In the genomic region with DNA sequence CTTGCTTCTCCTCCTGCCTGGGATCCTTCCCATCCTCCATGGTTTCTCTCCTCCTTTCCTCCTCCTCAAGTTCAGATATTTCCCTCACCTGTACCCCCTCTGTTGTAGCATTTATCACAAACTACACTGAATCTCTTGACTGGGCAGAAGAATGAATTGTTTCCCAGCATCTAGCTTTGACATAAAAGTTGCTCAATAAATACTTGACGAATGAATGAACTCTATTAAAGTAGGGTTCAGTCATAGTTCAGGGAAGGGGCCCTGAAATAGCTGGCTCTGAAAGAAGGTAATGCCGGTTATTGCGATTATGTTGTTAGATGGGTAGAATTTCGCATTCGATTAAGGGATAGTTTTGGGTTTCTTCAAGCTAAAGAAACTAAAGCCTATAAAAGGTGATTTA, we compare ENCODE assay signal across 13 cellular contexts. TPM values are rescaled to one million over a fixed set of nuclear protein-coding genes. Genes with fewer than 3 reads are reported as not detected.
DNase-seq lines count a peak whose midpoint lies in the region; ATAC-seq and TF ChIP-seq lines count a peak whose summit lies in the region.
"Had no signal": no experiment of that assay in that cellular context is flagged by ENCODE, and none has a peak within 500 bp of the region (broad histone marks: within the 10 kb centered on the region; RNA-seq: fewer than 3 reads in every experiment).

No MANE protein-coding gene starts in this region.

- POLR2A ChIA-PET in T-cell (lab: Charles Lee): interaction anchor here (0.6 to 1.0 kb wide), 2 partner anchors 14 to 35 kb away, joined by 7 to 8 read pairs; no protein-coding TSS in a partner anchor

- no peak for ATAC-seq in T-cell (replicated peaks in 1 of 4)
- ATAC-seq in GM21528 (IDR thresholded peaks at IDR 0.05; ENCODE audit: low FRiP score, unreplicated experiment): no peak

- H3K27ac Mint-ChIP-seq in T-helper 1 cell treated with Interleukin-12 subunit alpha and Interleukin-12 subunit beta and Interleukin-4 antibody, amounts not matched to agents 30 μg/mL and 1 μg/mL, for 36 hours: peak overlapping the region; percentile 93
- peak overlapping the region; percentile 95 for H3K27ac Mint-ChIP-seq in T-cell
- peak overlapping the region; percentile 61 for H3K27ac Mint-ChIP-seq in endothelial cell (ENCODE audit: unreplicated experiment)

- CTCF ChIA-PET in T-cell (lab: Charles Lee): interaction anchor here (1.2 to 1.4 kb wide), 2 partner anchors 9 to 11 kb away, joined by 3 read pairs; no protein-coding TSS in a partner anchor

- no peak for TF ChIP-seq CTCF in endothelial cell (IDR thresholded peaks at IDR 0.05; ENCODE audit: unreplicated experiment)

- H3K4me3 Mint-ChIP-seq in T-helper 1 cell treated with Interleukin-12 subunit alpha and Interleukin-12 subunit beta and Interleukin-4 antibody, amounts not matched to agents 30 μg/mL and 1 μg/mL, for 36 hours: peak overlapping the region; percentile 89
- H3K4me3 Mint-ChIP-seq in T-cell (peak overlapping the region; percentile 92 to 95 (median 92)), endothelial cell (ENCODE audit: unreplicated experiment) (peak overlapping the region; percentile 97)

- H3K9me3 Mint-ChIP-seq in T-helper 1 cell treated with Interleukin-12 subunit alpha and Interleukin-12 subunit beta and Interleukin-4 antibody, amounts not matched to agents 30 μg/mL and 1 μg/mL, for 36 hours: no peaks in the 10 kb centered on the region
- H3K9me3 Mint-ChIP-seq in T-cell (no peaks in the 10 kb centered on the region), endothelial cell (ENCODE audit: unreplicated experiment) (no peaks in the 10 kb centered on the region)
- H3K9me3 Mint-ChIP-seq: stimulated activated naive CD8-positive, alpha-beta T cell treated with anti-CD3 and anti-CD28 coated beads, Interleukin-15, Interleukin-2, amounts not matched to agents 100 ng/mL and 50 ng/mL, for 24 hours had no signal

- H3K27me3 Mint-ChIP-seq in T-helper 1 cell treated with Interleukin-12 subunit alpha and Interleukin-12 subunit beta and Interleukin-4 antibody, amounts not matched to agents 30 μg/mL and 1 μg/mL, for 36 hours (ENCODE audit: low read depth): no peaks in the 10 kb centered on the region
- H3K27me3 Mint-ChIP-seq in T-cell (peaks cover 0 to 8% of the 10 kb centered on the region in 2 donors), endothelial cell (ENCODE audit: unreplicated experiment) (peaks cover 20% of the 10 kb centered on the region)

- H3K4me1 Mint-ChIP-seq in T-helper 1 cell treated with Interleukin-12 subunit alpha and Interleukin-12 subunit beta and Interleukin-4 antibody, amounts not matched to agents 30 μg/mL and 1 μg/mL, for 36 hours (ENCODE audit: low read depth): peaks cover 55% of the 10 kb centered on the region
- H3K4me1 Mint-ChIP-seq in T-cell: peaks cover 45 to 54% (median 54%) of the 10 kb centered on the region in 3 donors
- peaks cover 48% of the 10 kb centered on the region for H3K4me1 Mint-ChIP-seq in endothelial cell (ENCODE audit: unreplicated experiment)

- H3K36me3 Mint-ChIP-seq in T-helper 1 cell treated with Interleukin-12 subunit alpha and Interleukin-12 subunit beta and Interleukin-4 antibody, amounts not matched to agents 30 μg/mL and 1 μg/mL, for 36 hours (ENCODE audit: low read depth): peaks cover 3% of the 10 kb centered on the region
- H3K36me3 Mint-ChIP-seq in T-cell (no peaks in the 10 kb centered on the region), endothelial cell (ENCODE audit: low read depth, unreplicated experiment) (peaks cover 7% of the 10 kb centered on the region)

- DNase-seq in T-helper 1 cell (no peak), T-cell (no peak), endothelial cell (ENCODE audit: low spot score) (no peak), pons (ENCODE audit: low spot score) (peak; percentile 17), hypothalamus (lab: John Stamatoyannopoulos, UW) (no peak)
- DNase-seq in stimulated activated CD4-positive, alpha-beta T cell treated with anti-CD3 and anti-CD28 coated beads, Interleukin-12 subunit alpha, Interleukin-12 subunit beta, amount 100 ng/mL, for 4 hours: no peak
- DNase-seq: 8988T, islet precursor cell, NCI-H1417 treated with DMSO at 0.1 percent for 48 hours, occipital lobe had no signal

RNA-seq across cellular contexts. Expression of gene CPD, which starts 1.2 kb away (rescaled TPM):
- total RNA-seq in T-cell (10 to 100 TPM; 18.7 to 38.0 (median 24.1) TPM), endothelial cell (ENCODE audit: unreplicated experiment) (119 TPM)

RNA-seq across cellular contexts. Expression of gene TMIGD1, which starts 43.7 kb away (rescaled TPM):
- total RNA-seq in T-cell: not detected
- not detected for total RNA-seq in endothelial cell (ENCODE audit: unreplicated experiment)
- total RNA-seq: occipital lobe had no signal
